ENCODE assay signal across 11 cellular contexts in the genomic region with DNA sequence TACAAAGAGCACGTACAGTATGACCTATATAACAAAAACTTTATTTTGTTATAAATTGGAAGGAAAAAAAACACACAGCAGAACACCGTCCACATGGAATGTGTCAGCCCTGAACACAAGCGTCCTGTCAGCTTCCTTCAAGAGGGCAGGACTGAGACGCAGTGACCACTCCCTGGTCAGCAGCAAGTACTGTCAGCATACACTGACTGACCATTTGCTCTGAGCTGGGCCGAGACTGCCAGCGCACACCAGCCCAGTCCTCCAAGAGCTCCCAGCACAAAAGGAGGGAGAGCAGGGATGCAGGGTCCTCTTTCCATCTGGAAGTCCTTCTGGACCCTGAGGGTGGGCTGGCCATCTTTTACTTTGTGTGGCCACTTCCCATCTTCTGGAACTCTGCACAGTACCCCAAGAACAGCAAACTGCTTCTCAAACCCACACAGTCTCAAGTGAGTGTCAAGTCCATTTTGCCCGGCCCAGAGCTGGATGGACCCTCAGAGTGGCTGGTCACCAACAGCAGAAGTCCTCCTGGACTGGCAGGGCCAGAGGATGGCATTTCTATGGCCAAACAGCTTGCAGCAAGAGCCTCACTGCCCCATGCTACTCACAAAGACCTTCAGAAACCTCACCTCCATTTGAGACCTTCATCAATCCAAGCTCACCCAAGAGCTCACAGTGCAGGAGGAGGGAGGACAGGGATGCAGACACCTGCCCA. TPM values are rescaled to one million over a fixed set of nuclear protein-coding genes. Genes with fewer than 3 reads are reported as not detected.
DNase-seq lines count a peak whose midpoint lies in the region; ATAC-seq and TF ChIP-seq lines count a peak whose summit lies in the region.
"Had no signal": no experiment of that assay in that cellular context is flagged by ENCODE, and none has a peak within 500 bp of the region (broad histone marks: within the 10 kb centered on the region; RNA-seq: fewer than 3 reads in every experiment).

No MANE protein-coding gene starts in this region.

- CTCF ChIA-PET in CD4-positive, alpha-beta T cell (lab: Charles Lee) = interaction anchor here (0.9 to 2.5 kb wide), 4 partner anchors 9 to 90 kb away, joined by 3 to 10 read pairs (median 4); no protein-coding TSS in a partner anchor
- CTCF ChIA-PET in Caco-2 (lab: Charles Lee) = no interaction called here

- H3K4me2 ChIP-seq in GM23248 (ENCODE audit: unreplicated experiment) = no peak overlapping the region

- H3K36me3 ChIP-seq in Caco-2 (ENCODE audit: control insufficient read depth, insufficient read depth, low read length) (peaks cover 2% of the 10 kb centered on the region; the same call in 1 of the 2 replicates), GM23248 (ENCODE audit: low read depth) (no peaks in the 10 kb centered on the region), BE2C (no peaks in the 10 kb centered on the region)

- no peak for TF ChIP-seq CTCF in CD4-positive, alpha-beta T cell (IDR thresholded peaks at IDR 0.05)
- TF ChIP-seq CTCF in Caco-2 (IDR thresholded peaks at IDR 0.05; ENCODE audit: insufficient read depth in 1 of 2, low read depth in 1 of 2, low read length in 1 of 2, severe bottlenecking in 1 of 2, unreplicated experiment in 1 of 2) = no peak
- TF ChIP-seq CTCF in BE2C (IDR thresholded peaks at IDR 0.05; ENCODE audit: low read depth, low read length) = no peak

- H4K20me1 ChIP-seq in GM23248 (ENCODE audit: insufficient read depth) = no peaks in the 10 kb centered on the region

- no peak overlapping the region for H3K9ac ChIP-seq in GM23248

- no peaks in the 10 kb centered on the region for H3K9me2 ChIP-seq in GM23248 (ENCODE audit: insufficient read depth)

- H3K79me2 ChIP-seq in GM23248 (ENCODE audit: insufficient read depth) = no peaks in the 10 kb centered on the region

- H3K27me3 Mint-ChIP-seq in CD4-positive, alpha-beta T cell = no peaks in the 10 kb centered on the region
- H3K27me3 Mint-ChIP-seq in IgD-negative memory B cell (no peaks in the 10 kb centered on the region), Caco-2 (ENCODE audit: insufficient read depth, unreplicated experiment) (no peaks in the 10 kb centered on the region)
- no peaks in the 10 kb centered on the region for H3K27me3 Mint-ChIP-seq in naive thymus-derived CD8-positive, alpha-beta T cell
- H3K27me3 Mint-ChIP-seq: naive B cell had no signal

- no peaks in the 10 kb centered on the region for H3K9me3 Mint-ChIP-seq in CD4-positive, alpha-beta T cell
- H3K9me3 Mint-ChIP-seq in IgD-negative memory B cell = no peaks in the 10 kb centered on the region
- H3K9me3 Mint-ChIP-seq in activated naive CD4-positive, alpha-beta T cell treated with anti-CD3 and anti-CD28 coated beads, Interleukin-2, amount 50 U/mL, for 72 hours = no peaks in the 10 kb centered on the region
- no peaks in the 10 kb centered on the region for H3K9me3 Mint-ChIP-seq in naive thymus-derived CD8-positive, alpha-beta T cell
- no peaks in the 10 kb centered on the region for H3K9me3 Mint-ChIP-seq in Caco-2 (ENCODE audit: unreplicated experiment)
- H3K9me3 Mint-ChIP-seq: naive B cell had no signal

- no peak overlapping the region for H3K4me3 ChIP-seq in Caco-2 (ENCODE audit: low read depth, low read length)
- no peak overlapping the region for H3K4me3 ChIP-seq in GM23248
- H3K4me3 ChIP-seq in BE2C (ENCODE audit: low read depth, low read length) = no peak overlapping the region
- H3K4me3 ChIP-seq: SK-N-MC had no signal

- no peak overlapping the region for H2AFZ ChIP-seq in GM23248

- peaks cover 70% of the 10 kb centered on the region for H3K36me3 Mint-ChIP-seq in CD4-positive, alpha-beta T cell (ENCODE audit: low read depth)
- H3K36me3 Mint-ChIP-seq in IgD-negative memory B cell = no peaks in the 10 kb centered on the region
- H3K36me3 Mint-ChIP-seq in activated naive CD4-positive, alpha-beta T cell treated with anti-CD3 and anti-CD28 coated beads, Interleukin-2, amount 50 U/mL, for 72 hours = peaks cover 15 to 53% of the 10 kb centered on the region in 2 donors
- peaks cover 0 to 57% (median 9%) of the 10 kb centered on the region in 3 donors for H3K36me3 Mint-ChIP-seq in naive thymus-derived CD8-positive, alpha-beta T cell
- H3K36me3 Mint-ChIP-seq in Caco-2 (ENCODE audit: insufficient read depth, unreplicated experiment) = peaks cover 4% of the 10 kb centered on the region
- H3K36me3 Mint-ChIP-seq: naive B cell had no signal

- no TSS peak for BruUV-seq in Caco-2 (replicated peaks; lab: Mats Ljungman, UMichigan)

- no peaks in the 10 kb centered on the region for H3F3A ChIP-seq in GM23248 (ENCODE audit: insufficient read depth)

- ATAC-seq in CD4-positive, alpha-beta T cell (ENCODE audit: poor library complexity) = no peak
- ATAC-seq in activated naive CD4-positive, alpha-beta T cell treated with anti-CD3 and anti-CD28 coated beads, Interleukin-2, amount 50 U/mL, for 72 hours = no peak
- no peak for ATAC-seq in naive thymus-derived CD8-positive, alpha-beta T cell

- peaks cover 91% of the 10 kb centered on the region for H3K4me1 Mint-ChIP-seq in CD4-positive, alpha-beta T cell (ENCODE audit: low read depth)
- H3K4me1 Mint-ChIP-seq in IgD-negative memory B cell (peaks cover 34 to 67% (median 59%) of the 10 kb centered on the region in 3 donors), Caco-2 (ENCODE audit: low read depth, unreplicated experiment) (no peaks in the 10 kb centered on the region)
- H3K4me1 Mint-ChIP-seq in naive thymus-derived CD8-positive, alpha-beta T cell = peaks cover 54 to 97% (median 93%) of the 10 kb centered on the region in 4 donors

- peak overlapping the region; percentile 85 for H3K27ac ChIP-seq in CD4-positive, alpha-beta T cell (ENCODE audit: low read depth, low read length)
- H3K27ac ChIP-seq in GM23248 = no peak overlapping the region
- H3K27ac ChIP-seq: SK-N-MC had no signal

- H3K27me3 ChIP-seq in CD4-positive, alpha-beta T cell (ENCODE audit: control insufficient read depth, insufficient read depth, low read length) = no peaks in the 10 kb centered on the region
- H3K27me3 ChIP-seq in Caco-2 (replicated peaks; ENCODE audit: control insufficient read depth, insufficient read depth, low read length) = no peaks in the 10 kb centered on the region
- H3K27me3 ChIP-seq in GM23248 (replicated peaks; ENCODE audit: insufficient read depth) = peaks cover 22% of the 10 kb centered on the region
- no peaks in the 10 kb centered on the region for H3K27me3 ChIP-seq in BE2C

- H3K4me1 ChIP-seq in Caco-2 (no peaks in the 10 kb centered on the region), GM23248 (ENCODE audit: insufficient read depth) (no peaks in the 10 kb centered on the region), BE2C (peaks cover 9% of the 10 kb centered on the region)

- no peak for DNase-seq in CD4-positive, alpha-beta T cell
- no peak for DNase-seq in activated naive CD4-positive, alpha-beta T cell treated with anti-CD3 and anti-CD28 coated beads, Interleukin-2, amount 50 U/mL, for 72 hours (ENCODE audit: low spot score in 2 of 2)
- DNase-seq in naive thymus-derived CD8-positive, alpha-beta T cell = no peak
- no peak for DNase-seq in Caco-2
- DNase-seq in GM23248 = no peak
- DNase-seq in BE2C = no peak
- DNase-seq: Kasumi-1, left cardiac atrium, naive B cell had no signal

- intact Hi-C loops in CD4-positive, alpha-beta T cell (cut with DNase I, micrococcal nuclease) = loop anchor here (1.0 to 5.0 kb wide), 4 partner anchors 10 to 39 kb away; no protein-coding TSS in a partner anchor
- intact Hi-C loops in Caco-2 (cut with micrococcal nuclease; ENCODE audit: unreplicated experiment) = no loop called here

- in situ Hi-C loops in GM23248 (cut with MboI) = no loop called here

- H3K9me3 ChIP-seq in CD4-positive, alpha-beta T cell (ENCODE audit: control insufficient read depth, low read length) = no peaks in the 10 kb centered on the region
- H3K9me3 ChIP-seq in Caco-2 (no peaks in the 10 kb centered on the region), GM23248 (ENCODE audit: low read depth) (no peaks in the 10 kb centered on the region), BE2C (no peaks in the 10 kb centered on the region)

- peak overlapping the region; percentile 72 for H3K4me3 Mint-ChIP-seq in CD4-positive, alpha-beta T cell
- peak overlapping the region in 2 of 4 donors; percentile 17 to 25 for H3K4me3 Mint-ChIP-seq in IgD-negative memory B cell
- peak overlapping the region; percentile 75 to 88 (median 84) for H3K4me3 Mint-ChIP-seq in naive thymus-derived CD8-positive, alpha-beta T cell
- no peak overlapping the region for H3K4me3 Mint-ChIP-seq in Caco-2 (ENCODE audit: unreplicated experiment)

- H3K27ac Mint-ChIP-seq in CD4-positive, alpha-beta T cell = peak overlapping the region; percentile 98
- H3K27ac Mint-ChIP-seq in IgD-negative memory B cell (peak overlapping the region in 2 of 3 donors; percentile 59 to 90), Caco-2 (ENCODE audit: unreplicated experiment) (no peak overlapping the region)
- H3K27ac Mint-ChIP-seq in activated naive CD4-positive, alpha-beta T cell treated with anti-CD3 and anti-CD28 coated beads, Interleukin-2, amount 50 U/mL, for 72 hours = peak overlapping the region; percentile 70 to 92
- peak overlapping the region; percentile 91 to 99 (median 98) for H3K27ac Mint-ChIP-seq in naive thymus-derived CD8-positive, alpha-beta T cell

- 76 to 83% methylated on average over 7 of the region's 7 CpGs for WGBS in GM23248 (ENCODE audit: low coverage in 1 of 2, low lambda C conversion rate in 2 of 2, missing lambda C conversion rate in 2 of 2), 2 experiments

- POLR2A ChIA-PET in CD4-positive, alpha-beta T cell (lab: Charles Lee) = interaction anchor here (0.8 to 12.9 kb wide), 10 partner anchors 8 to 211 kb away, joined by 3 to 294 read pairs (median 6); a partner anchor contains a TSS
- POLR2A ChIA-PET in naive thymus-derived CD8-positive, alpha-beta T cell (lab: Charles Lee) = interaction anchor here (0.6 to 25.9 kb wide), 12 partner anchors 1 to 97 kb away, joined by 3 to 643 read pairs (median 4); a partner anchor contains a TSS
- POLR2A ChIA-PET in Caco-2 (lab: Charles Lee) = no interaction called here

RNA-seq across cellular contexts. Expression of a gene that starts 11.7 kb away (rescaled TPM):
- total RNA-seq in CD4-positive, alpha-beta T cell = 100 to 1,000 TPM; 269 to 287 TPM
- 30.5 TPM for polyA plus RNA-seq in IgD-negative memory B cell
- total RNA-seq in activated naive CD4-positive, alpha-beta T cell treated with anti-CD3 and anti-CD28 coated beads, Interleukin-2, amount 50 U/mL, for 72 hours = 100 to 1,000 TPM in 1 of 2 donors, 10 to 100 TPM in 1; 98.8 to 113 TPM
- 100 to 1,000 TPM; 300 to 322 TPM for total RNA-seq in naive thymus-derived CD8-positive, alpha-beta T cell
- polyA plus RNA-seq in naive thymus-derived CD8-positive, alpha-beta T cell = 10 to 100 TPM; 23.4 to 41.9 (median 24.0) TPM
- 26.9 and 29.8 TPM in 2 replicates for total RNA-seq in Caco-2 (2022)
- total RNA-seq in GM23248 (2014; rRNA removed; shearing (Covaris generic)) = not detected in 2 replicates
- polyA plus RNA-seq in GM23248 (2016; fragmentation: Nextera tagmentation; extraction: Ambion mirVana) = 0.06 TPM in 1 of 2 replicates, not detected in the other
- 23.6 TPM for polyA plus RNA-seq in BE2C (2012; ENCODE audit: insufficient read depth, insufficient read length, low read depth)

Comparison
In these comparisons a context has a peak if more than half of its experiments do, and no peak if none do; other contexts are left out.
1. RNA of a gene that starts 11.7 kb away (total RNA-seq): 300 to 322 TPM in naive thymus-derived CD8-positive, alpha-beta T cell, 269 to 287 TPM in CD4-positive, alpha-beta T cell, 98.8 to 113 TPM in activated naive CD4-positive, alpha-beta T cell treated with anti-CD3 and anti-CD28 coated beads, Interleukin-2, amount 50 U/mL, for 72 hours and 26.9 to 29.8 TPM in Caco-2; not detected in GM23248; every median in the first group is over 10 times any median in the second.